Comparison of ENCODE assay signal across 1 cellular context in the genomic region with DNA sequence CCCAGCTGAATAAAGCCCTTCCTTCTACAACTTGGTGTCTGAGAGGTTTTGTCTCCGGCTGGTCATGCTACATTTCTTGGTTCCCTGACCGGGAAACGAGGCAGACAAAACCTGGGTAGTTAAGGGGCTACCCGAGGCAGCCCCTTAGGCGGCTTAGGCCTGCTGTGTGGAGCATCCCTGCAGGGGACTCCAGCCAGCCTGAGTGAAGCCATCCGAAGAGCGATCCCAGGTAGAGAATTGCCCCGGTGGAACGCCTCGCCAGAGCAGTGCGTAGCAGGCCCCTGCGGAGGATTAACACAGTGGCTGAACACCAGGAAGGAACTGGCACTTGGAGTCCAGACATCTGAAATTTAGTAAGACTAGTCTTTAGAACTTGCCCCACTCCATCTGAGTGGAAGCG.
TF ChIP-seq lines count a peak whose summit lies in the region.

No MANE protein-coding gene starts in this region.

TF ChIP-seq in GM23338, 12 proteins besides CTCF, POLR2A, EP300 and RAD21 (continued from another document):
- TF ChIP-seq, protein P1, sequence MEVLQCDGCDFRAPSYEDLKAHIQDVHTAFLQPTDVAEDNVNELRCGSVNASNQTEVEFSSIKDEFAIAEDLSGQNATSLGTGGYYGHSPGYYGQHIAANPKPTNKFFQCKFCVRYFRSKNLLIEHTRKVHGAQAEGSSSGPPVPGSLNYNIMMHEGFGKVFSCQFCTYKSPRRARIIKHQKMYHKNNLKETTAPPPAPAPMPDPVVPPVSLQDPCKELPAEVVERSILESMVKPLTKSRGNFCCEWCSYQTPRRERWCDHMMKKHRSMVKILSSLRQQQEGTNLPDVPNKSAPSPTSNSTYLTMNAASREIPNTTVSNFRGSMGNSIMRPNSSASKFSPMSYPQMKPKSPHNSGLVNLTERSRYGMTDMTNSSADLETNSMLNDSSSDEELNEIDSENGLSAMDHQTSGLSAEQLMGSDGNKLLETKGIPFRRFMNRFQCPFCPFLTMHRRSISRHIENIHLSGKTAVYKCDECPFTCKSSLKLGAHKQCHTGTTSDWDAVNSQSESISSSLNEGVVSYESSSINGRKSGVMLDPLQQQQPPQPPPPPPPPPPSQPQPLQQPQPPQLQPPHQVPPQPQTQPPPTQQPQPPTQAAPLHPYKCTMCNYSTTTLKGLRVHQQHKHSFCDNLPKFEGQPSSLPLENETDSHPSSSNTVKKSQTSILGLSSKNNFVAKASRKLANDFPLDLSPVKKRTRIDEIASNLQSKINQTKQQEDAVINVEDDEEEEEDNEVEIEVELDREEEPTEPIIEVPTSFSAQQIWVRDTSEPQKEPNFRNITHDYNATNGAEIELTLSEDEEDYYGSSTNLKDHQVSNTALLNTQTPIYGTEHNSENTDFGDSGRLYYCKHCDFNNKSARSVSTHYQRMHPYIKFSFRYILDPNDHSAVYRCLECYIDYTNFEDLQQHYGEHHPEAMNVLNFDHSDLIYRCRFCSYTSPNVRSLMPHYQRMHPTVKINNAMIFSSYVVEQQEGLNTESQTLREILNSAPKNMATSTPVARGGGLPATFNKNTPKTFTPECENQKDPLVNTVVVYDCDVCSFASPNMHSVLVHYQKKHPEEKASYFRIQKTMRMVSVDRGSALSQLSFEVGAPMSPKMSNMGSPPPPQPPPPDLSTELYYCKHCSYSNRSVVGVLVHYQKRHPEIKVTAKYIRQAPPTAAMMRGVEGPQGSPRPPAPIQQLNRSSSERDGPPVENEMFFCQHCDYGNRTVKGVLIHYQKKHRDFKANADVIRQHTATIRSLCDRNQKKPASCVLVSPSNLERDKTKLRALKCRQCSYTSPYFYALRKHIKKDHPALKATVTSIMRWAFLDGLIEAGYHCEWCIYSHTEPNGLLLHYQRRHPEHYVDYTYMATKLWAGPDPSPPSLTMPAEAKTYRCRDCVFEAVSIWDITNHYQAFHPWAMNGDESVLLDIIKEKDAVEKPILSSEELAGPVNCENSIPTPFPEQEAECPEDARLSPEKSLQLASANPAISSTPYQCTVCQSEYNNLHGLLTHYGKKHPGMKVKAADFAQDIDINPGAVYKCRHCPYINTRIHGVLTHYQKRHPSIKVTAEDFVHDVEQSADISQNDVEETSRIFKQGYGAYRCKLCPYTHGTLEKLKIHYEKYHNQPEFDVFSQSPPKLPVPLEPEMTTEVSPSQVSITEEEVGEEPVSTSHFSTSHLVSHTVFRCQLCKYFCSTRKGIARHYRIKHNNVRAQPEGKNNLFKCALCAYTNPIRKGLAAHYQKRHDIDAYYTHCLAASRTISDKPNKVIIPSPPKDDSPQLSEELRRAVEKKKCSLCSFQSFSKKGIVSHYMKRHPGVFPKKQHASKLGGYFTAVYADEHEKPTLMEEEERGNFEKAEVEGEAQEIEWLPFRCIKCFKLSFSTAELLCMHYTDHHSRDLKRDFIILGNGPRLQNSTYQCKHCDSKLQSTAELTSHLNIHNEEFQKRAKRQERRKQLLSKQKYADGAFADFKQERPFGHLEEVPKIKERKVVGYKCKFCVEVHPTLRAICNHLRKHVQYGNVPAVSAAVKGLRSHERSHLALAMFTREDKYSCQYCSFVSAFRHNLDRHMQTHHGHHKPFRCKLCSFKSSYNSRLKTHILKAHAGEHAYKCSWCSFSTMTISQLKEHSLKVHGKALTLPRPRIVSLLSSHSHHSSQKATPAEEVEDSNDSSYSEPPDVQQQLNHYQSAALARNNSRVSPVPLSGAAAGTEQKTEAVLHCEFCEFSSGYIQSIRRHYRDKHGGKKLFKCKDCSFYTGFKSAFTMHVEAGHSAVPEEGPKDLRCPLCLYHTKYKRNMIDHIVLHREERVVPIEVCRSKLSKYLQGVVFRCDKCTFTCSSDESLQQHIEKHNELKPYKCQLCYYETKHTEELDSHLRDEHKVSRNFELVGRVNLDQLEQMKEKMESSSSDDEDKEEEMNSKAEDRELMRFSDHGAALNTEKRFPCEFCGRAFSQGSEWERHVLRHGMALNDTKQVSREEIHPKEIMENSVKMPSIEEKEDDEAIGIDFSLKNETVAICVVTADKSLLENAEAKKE (CRISPR knock-in tag; IDR thresholded peaks at IDR 0.05) = no peak
- TF ChIP-seq POLR2AphosphoS5 (IDR thresholded peaks at IDR 0.05; ENCODE audit: low read depth) (no peak), JUNB (IDR thresholded peaks at IDR 0.05; ENCODE audit: unreplicated experiment) (no peak), EZH2phosphoT487 (IDR thresholded peaks at IDR 0.05; ENCODE audit: unreplicated experiment) (no peak), CREB1 (CRISPR knock-in tag; IDR thresholded peaks at IDR 0.05; ENCODE audit: low read depth) (no peak)
